Comparison of ENCODE assay signal across 10 cellular contexts in the genomic region with DNA sequence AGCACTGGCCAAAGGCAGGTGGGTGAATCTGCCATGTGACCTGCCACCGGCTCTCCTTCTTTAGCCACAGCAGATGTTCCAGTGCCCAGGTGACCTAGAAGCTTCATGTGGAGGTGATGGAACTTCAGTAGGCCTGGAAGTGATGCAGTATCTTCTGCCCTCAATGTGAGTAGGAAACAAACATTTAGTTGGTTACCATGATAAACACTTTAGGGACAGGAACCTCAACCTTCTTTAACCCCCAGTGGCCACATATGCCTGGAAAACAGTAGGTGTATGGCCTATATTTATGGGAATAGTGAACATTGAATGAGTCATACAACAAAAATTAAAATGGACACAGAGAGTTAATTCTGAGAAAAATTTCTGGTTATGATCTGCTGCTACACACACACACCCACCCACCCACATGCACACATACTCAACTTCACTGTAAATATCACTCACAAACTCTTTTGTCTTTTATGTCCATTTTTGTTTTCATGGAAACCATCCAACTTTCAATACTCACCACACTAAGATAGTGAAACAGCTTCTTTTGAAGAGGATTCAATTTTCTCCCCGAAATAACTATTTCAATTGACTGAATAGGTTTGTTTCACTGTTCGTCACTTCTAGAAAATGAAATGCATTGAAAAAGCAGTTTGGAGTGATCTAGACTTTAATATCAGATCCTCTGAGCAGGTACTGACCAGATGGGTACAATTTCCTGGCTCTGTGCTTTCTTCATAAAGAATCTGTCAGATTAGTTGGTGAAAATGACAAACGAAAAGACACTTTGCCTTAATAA.
DNase-seq lines count a peak whose midpoint lies in the region; ATAC-seq and TF ChIP-seq lines count a peak whose summit lies in the region.
"Had no signal": no experiment of that assay in that cellular context is flagged by ENCODE, and none has a peak within 500 bp of the region (broad histone marks: within the 10 kb centered on the region; RNA-seq: fewer than 3 reads in every experiment).

No MANE protein-coding gene starts in this region.

- intact Hi-C loops in Right ventricle myocardium superior (cut with DNase I): no loop called here
- intact Hi-C loops in vagina (cut with DNase I): no loop called here
- intact Hi-C loops in lower lobe of right lung (cut with DNase I): no loop called here

- H3K27ac ChIP-seq in right atrium auricular region (peak overlapping the region; percentile 19 to 22), vagina (peak overlapping the region; percentile 33), lower lobe of right lung (no peak overlapping the region)
- H3K27ac ChIP-seq: BLaER1 treated with 17β-estradiol and CSF1 and Interleukin-3, amounts not matched to agents 10 nM and 100 nM had no signal

- H3K4me1 ChIP-seq in right atrium auricular region: peaks cover 0 to 89% of the 10 kb centered on the region in 2 donors
- peaks cover 64% of the 10 kb centered on the region for H3K4me1 ChIP-seq in vagina
- peaks cover 45% of the 10 kb centered on the region for H3K4me1 ChIP-seq in lower lobe of right lung

- H3K4me3 ChIP-seq in right atrium auricular region (no peak overlapping the region), vagina (no peak overlapping the region), lower lobe of right lung (no peak overlapping the region)
- H3K4me3 ChIP-seq: BLaER1 treated with 17β-estradiol and CSF1 and Interleukin-3, amounts not matched to agents 10 nM and 100 nM had no signal

- H3K9me3 ChIP-seq in right atrium auricular region: no peaks in the 10 kb centered on the region
- H3K9me3 ChIP-seq in vagina: no peaks in the 10 kb centered on the region
- H3K9me3 ChIP-seq in lower lobe of right lung: no peaks in the 10 kb centered on the region
- H3K9me3 ChIP-seq: BLaER1 treated with 17β-estradiol and CSF1 and Interleukin-3, amounts not matched to agents 10 nM and 100 nM had no signal

- DNase-seq in right atrium auricular region (ENCODE audit: low spot score): no peak
- DNase-seq in Right ventricle myocardium superior: no peak
- peak; percentile 57 to 59 for DNase-seq in dermis microvascular lymphatic vessel endothelial cell (ENCODE audit: low read depth in 2 of 2)
- no peak for DNase-seq in vagina (ENCODE audit: extremely low spot score in 2 of 2)
- DNase-seq in lower lobe of right lung: no peak
- no peak for DNase-seq in Kasumi-1 (lab: John Stamatoyannopoulos, UW)
- no peak for DNase-seq in cerebellum (ENCODE audit: low spot score)
- DNase-seq: right cardiac atrium had no signal

- TF ChIP-seq POLR2A in vagina (IDR thresholded peaks at IDR 0.05): no peak

- no peaks in the 10 kb centered on the region for H3K36me3 ChIP-seq in right atrium auricular region
- H3K36me3 ChIP-seq in vagina: no peaks in the 10 kb centered on the region
- no peaks in the 10 kb centered on the region for H3K36me3 ChIP-seq in lower lobe of right lung
- H3K36me3 ChIP-seq: BLaER1 treated with 17β-estradiol and CSF1 and Interleukin-3, amounts not matched to agents 10 nM and 100 nM had no signal

- no peak for ATAC-seq in Right ventricle myocardium superior (ENCODE audit: poor library complexity)
- peak; percentile 71 for ATAC-seq in HG03159 (IDR thresholded peaks at IDR 0.05; ENCODE audit: unreplicated experiment)
- no peak for ATAC-seq in lower lobe of right lung
- ATAC-seq: right cardiac atrium had no signal

- TF ChIP-seq CTCF in right atrium auricular region (IDR thresholded peaks at IDR 0.05): no peak
- TF ChIP-seq CTCF in vagina (IDR thresholded peaks at IDR 0.05): no peak
- TF ChIP-seq CTCF in lower lobe of right lung (IDR thresholded peaks at IDR 0.05): no peak

- no peaks in the 10 kb centered on the region for H3K27me3 ChIP-seq in right atrium auricular region
- H3K27me3 ChIP-seq in vagina: no peaks in the 10 kb centered on the region
- no peaks in the 10 kb centered on the region for H3K27me3 ChIP-seq in lower lobe of right lung (ENCODE audit: low read depth)
- H3K27me3 ChIP-seq: BLaER1 treated with 17β-estradiol and CSF1 and Interleukin-3, amounts not matched to agents 10 nM and 100 nM had no signal

Comparison
In these comparisons a context has a peak if more than half of its experiments do, and no peak if none do; other contexts are left out.
1. DNase-seq: peak in dermis microvascular lymphatic vessel endothelial cell (2 of 2); none in right atrium auricular region (single experiment), Right ventricle myocardium superior (single experiment), vagina (0 of 2), lower lobe of right lung (single experiment), Kasumi-1 (0 of 2) and cerebellum (single experiment).